Comparison of ENCODE assay signal across 1 cellular context in the genomic region with DNA sequence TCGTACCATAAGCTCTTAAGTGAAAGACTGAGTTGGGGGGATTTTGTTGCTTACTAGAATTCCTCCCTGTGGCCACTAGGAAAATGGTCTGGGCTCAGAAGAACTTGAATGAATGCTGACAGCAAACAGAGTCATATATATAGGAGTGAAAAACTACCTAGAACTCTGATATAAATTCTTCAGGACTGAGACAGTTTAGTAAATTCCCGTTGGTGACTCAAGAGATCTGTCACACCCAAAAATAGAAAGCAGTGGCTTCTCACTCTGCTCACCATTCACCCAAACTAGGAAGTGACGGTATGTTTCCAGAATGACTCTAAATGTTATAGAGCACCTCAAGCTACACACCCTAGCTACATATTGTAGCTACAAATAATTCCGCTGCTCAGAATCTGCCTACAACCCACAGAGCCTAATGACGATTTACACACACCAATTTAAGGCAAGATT.
A peak's percentile ranks its signal among the peaks of the same experiment; 100 is the strongest.
TF ChIP-seq lines count a peak whose summit lies in the region.

No MANE protein-coding gene starts in this region.

TF ChIP-seq in GM12878, 131 proteins besides CTCF, POLR2A, EP300 and RAD21 (continued from another document and continues in another):
- TF ChIP-seq, protein P1, sequence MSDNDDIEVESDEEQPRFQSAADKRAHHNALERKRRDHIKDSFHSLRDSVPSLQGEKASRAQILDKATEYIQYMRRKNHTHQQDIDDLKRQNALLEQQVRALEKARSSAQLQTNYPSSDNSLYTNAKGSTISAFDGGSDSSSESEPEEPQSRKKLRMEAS (IDR thresholded peaks at IDR 0.05; ENCODE audit: low read depth, low read length), result no peak
- no peak for TF ChIP-seq SREBF2 (IDR thresholded peaks at IDR 0.05; ENCODE audit: low read length)
- no peak for TF ChIP-seq E2F8 (IDR thresholded peaks at IDR 0.05; ENCODE audit: low read depth, partially characterized antibody)
- peak; percentile 55 for TF ChIP-seq SP1 (IDR thresholded peaks at IDR 0.05; ENCODE audit: low read depth, low read length)
- TF ChIP-seq STAT1 (conservative IDR thresholded peaks at IDR 0.05), result no peak
- peak; percentile 79 for TF ChIP-seq RFX5 (IDR thresholded peaks at IDR 0.05; ENCODE audit: low read depth, low read length)
- peak; percentile 94 for TF ChIP-seq ATF7 (IDR thresholded peaks at IDR 0.05; ENCODE audit: low read depth)
- no peak for TF ChIP-seq ZNF592 (IDR thresholded peaks at IDR 0.05)
- TF ChIP-seq PML (IDR thresholded peaks at IDR 0.05; ENCODE audit: low read length), result peak; percentile 72
- TF ChIP-seq HDAC6 (IDR thresholded peaks at IDR 0.05; ENCODE audit: unreplicated experiment), result no peak
- peak in 1 of 2 experiments; percentile 79; a peak in 2 of 4 replicates for TF ChIP-seq ETV6 (conservative IDR thresholded peaks at IDR 0.05 in 1 of 2, IDR thresholded peaks at IDR 0.05 in 1 of 2; ENCODE audit: borderline replicate concordance in 1 of 2, low read depth in 1 of 2)
- TF ChIP-seq IKZF1 (conservative IDR thresholded peaks at IDR 0.05), result peak; percentile 88
- TF ChIP-seq CREB1 (IDR thresholded peaks at IDR 0.05; ENCODE audit: low read depth), result peak; percentile 93
- peak; percentile 42; the same call in 1 of the 2 replicates for TF ChIP-seq CHD2 (IDR thresholded peaks at IDR 0.05; ENCODE audit: borderline replicate concordance, low read depth, low read length)
- TF ChIP-seq BCLAF1 (IDR thresholded peaks at IDR 0.05), result no peak
- TF ChIP-seq NBN (IDR thresholded peaks at IDR 0.05), result peak; percentile 82; the same call in 1 of the 2 replicates
- TF ChIP-seq TCF12 (IDR thresholded peaks at IDR 0.05; ENCODE audit: low read depth, low read length), result no peak
- TF ChIP-seq BCL3 (IDR thresholded peaks at IDR 0.05; ENCODE audit: borderline replicate concordance, insufficient read depth, low read depth, low read length, poor library complexity, severe bottlenecking), result no peak
- TF ChIP-seq, protein P2, sequence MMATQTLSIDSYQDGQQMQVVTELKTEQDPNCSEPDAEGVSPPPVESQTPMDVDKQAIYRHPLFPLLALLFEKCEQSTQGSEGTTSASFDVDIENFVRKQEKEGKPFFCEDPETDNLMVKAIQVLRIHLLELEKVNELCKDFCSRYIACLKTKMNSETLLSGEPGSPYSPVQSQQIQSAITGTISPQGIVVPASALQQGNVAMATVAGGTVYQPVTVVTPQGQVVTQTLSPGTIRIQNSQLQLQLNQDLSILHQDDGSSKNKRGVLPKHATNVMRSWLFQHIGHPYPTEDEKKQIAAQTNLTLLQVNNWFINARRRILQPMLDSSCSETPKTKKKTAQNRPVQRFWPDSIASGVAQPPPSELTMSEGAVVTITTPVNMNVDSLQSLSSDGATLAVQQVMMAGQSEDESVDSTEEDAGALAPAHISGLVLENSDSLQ (IDR thresholded peaks at IDR 0.05), result peak; percentile 35; the same call in 1 of the 2 replicates
- no peak for TF ChIP-seq SREBF1 (IDR thresholded peaks at IDR 0.05; ENCODE audit: low read length)
- TF ChIP-seq FOS (IDR thresholded peaks at IDR 0.05; ENCODE audit: borderline replicate concordance, extremely low read depth, insufficient read length), result no peak
- TF ChIP-seq RBBP5 (conservative IDR thresholded peaks at IDR 0.05), result no peak
- TF ChIP-seq, protein P3, sequence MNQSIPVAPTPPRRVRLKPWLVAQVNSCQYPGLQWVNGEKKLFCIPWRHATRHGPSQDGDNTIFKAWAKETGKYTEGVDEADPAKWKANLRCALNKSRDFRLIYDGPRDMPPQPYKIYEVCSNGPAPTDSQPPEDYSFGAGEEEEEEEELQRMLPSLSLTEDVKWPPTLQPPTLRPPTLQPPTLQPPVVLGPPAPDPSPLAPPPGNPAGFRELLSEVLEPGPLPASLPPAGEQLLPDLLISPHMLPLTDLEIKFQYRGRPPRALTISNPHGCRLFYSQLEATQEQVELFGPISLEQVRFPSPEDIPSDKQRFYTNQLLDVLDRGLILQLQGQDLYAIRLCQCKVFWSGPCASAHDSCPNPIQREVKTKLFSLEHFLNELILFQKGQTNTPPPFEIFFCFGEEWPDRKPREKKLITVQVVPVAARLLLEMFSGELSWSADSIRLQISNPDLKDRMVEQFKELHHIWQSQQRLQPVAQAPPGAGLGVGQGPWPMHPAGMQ (IDR thresholded peaks at IDR 0.05; ENCODE audit: borderline replicate concordance), result no peak
- TF ChIP-seq, protein P4, sequence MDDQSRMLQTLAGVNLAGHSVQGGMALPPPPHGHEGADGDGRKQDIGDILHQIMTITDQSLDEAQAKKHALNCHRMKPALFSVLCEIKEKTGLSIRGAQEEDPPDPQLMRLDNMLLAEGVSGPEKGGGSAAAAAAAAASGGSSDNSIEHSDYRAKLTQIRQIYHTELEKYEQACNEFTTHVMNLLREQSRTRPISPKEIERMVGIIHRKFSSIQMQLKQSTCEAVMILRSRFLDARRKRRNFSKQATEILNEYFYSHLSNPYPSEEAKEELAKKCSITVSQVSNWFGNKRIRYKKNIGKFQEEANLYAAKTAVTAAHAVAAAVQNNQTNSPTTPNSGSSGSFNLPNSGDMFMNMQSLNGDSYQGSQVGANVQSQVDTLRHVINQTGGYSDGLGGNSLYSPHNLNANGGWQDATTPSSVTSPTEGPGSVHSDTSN (IDR thresholded peaks at IDR 0.05; ENCODE audit: insufficient replicate concordance, low read depth, low read length), result no peak
- TF ChIP-seq ASH2L (IDR thresholded peaks at IDR 0.05; ENCODE audit: borderline replicate concordance, low read depth), result no peak
- TF ChIP-seq ZNF217 (IDR thresholded peaks at IDR 0.05), result no peak
- no peak for TF ChIP-seq CEBPB (IDR thresholded peaks at IDR 0.05; ENCODE audit: borderline replicate concordance in 1 of 2, low read depth in 2 of 2, low read length in 2 of 2)
- peak; percentile 70; the same call in 1 of the 2 replicates for TF ChIP-seq DPF2 (IDR thresholded peaks at IDR 0.05)
- TF ChIP-seq, protein P5, sequence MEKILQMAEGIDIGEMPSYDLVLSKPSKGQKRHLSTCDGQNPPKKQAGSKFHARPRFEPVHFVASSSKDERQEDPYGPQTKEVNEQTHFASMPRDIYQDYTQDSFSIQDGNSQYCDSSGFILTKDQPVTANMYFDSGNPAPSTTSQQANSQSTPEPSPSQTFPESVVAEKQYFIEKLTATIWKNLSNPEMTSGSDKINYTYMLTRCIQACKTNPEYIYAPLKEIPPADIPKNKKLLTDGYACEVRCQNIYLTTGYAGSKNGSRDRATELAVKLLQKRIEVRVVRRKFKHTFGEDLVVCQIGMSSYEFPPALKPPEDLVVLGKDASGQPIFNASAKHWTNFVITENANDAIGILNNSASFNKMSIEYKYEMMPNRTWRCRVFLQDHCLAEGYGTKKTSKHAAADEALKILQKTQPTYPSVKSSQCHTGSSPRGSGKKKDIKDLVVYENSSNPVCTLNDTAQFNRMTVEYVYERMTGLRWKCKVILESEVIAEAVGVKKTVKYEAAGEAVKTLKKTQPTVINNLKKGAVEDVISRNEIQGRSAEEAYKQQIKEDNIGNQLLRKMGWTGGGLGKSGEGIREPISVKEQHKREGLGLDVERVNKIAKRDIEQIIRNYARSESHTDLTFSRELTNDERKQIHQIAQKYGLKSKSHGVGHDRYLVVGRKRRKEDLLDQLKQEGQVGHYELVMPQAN (conservative IDR thresholded peaks at IDR 0.05), result no peak
- TF ChIP-seq STAT3 (IDR thresholded peaks at IDR 0.05; ENCODE audit: low read depth, low read length), result no peak
- peak; percentile 91 for TF ChIP-seq CREM (IDR thresholded peaks at IDR 0.05; ENCODE audit: low read depth)
- TF ChIP-seq, protein P6, sequence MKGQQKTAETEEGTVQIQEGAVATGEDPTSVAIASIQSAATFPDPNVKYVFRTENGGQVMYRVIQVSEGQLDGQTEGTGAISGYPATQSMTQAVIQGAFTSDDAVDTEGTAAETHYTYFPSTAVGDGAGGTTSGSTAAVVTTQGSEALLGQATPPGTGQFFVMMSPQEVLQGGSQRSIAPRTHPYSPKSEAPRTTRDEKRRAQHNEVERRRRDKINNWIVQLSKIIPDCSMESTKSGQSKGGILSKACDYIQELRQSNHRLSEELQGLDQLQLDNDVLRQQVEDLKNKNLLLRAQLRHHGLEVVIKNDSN (IDR thresholded peaks at IDR 0.05; ENCODE audit: borderline replicate concordance, extremely low read length, insufficient read depth, low read depth, low read length), result no peak
- TF ChIP-seq KAT2A (conservative IDR thresholded peaks at IDR 0.05; ENCODE audit: control insufficient read depth, low read depth, low read length), result no peak
- no peak for TF ChIP-seq ESRRA (IDR thresholded peaks at IDR 0.05; ENCODE audit: low read length)
- TF ChIP-seq SKIL (IDR thresholded peaks at IDR 0.05; ENCODE audit: low read depth, poor library complexity, severe bottlenecking), result peak; percentile 61
